Comparison of ENCODE assay signal across 8 cellular contexts in the genomic region with DNA sequence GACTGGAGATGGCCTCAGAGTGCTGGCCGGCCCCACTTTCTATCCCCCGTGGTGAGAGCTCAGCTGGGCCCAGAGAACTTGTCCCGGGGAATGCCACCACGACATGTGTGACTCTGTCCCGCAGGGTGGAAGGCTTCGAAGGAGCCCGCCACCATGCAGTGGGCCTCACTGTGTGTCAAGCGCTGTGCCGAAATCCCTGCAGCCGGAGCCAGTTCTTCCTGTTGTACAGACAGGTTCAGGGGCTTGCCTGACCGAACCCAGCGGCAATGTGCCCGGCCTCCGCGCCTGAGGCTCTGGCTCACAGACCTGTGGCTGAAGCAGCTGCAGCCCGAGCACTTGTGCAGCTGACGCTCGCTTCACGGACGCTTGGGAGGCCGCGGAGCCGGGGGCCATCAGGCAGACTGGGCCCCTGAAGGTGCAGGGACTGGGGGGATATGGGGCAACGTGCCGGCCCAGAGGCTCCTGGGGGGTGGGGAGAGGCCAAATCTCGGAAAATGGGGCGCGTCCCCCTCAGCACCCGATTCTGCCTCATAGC. TPM values are rescaled to one million over a fixed set of nuclear protein-coding genes. Genes with fewer than 3 reads are reported as not detected.
DNase-seq lines count a peak whose midpoint lies in the region; ATAC-seq and TF ChIP-seq lines count a peak whose summit lies in the region.

No MANE protein-coding gene starts in this region.

- no peak overlapping the region for H3K27ac Mint-ChIP-seq in activated naive CD4-positive, alpha-beta T cell treated with anti-CD3 and anti-CD28 coated beads, Interleukin-2, amount 50 U/mL, for 24 hours

- no peaks in the 10 kb centered on the region for H3K27me3 ChIP-seq in rectal smooth muscle tissue (ENCODE audit: control insufficient read depth, insufficient read depth, low read length)

- H3K4me3 ChIP-seq in GM12875 (ENCODE audit: low read depth, low read length) (peak overlapping the region; percentile 80), rectal smooth muscle tissue (ENCODE audit: low read length) (peak overlapping the region; percentile 93)

- no peak overlapping the region for H3K9ac ChIP-seq in rectal smooth muscle tissue (ENCODE audit: low read length)

- DNase-seq in MV-4-11 (lab: John Stamatoyannopoulos, UW) (peak; percentile 5), left ventricle myocardium superior (peak; percentile 62), NCI-H226 (no peak)

- ATAC-seq in left ventricle myocardium superior (peak; percentile 55), GM21723 (IDR thresholded peaks at IDR 0.05; ENCODE audit: unreplicated experiment) (no peak), GM18505 (IDR thresholded peaks at IDR 0.05; ENCODE audit: unreplicated experiment) (no peak)

- H3K4me1 Mint-ChIP-seq in activated naive CD4-positive, alpha-beta T cell treated with anti-CD3 and anti-CD28 coated beads, Interleukin-2, amount 50 U/mL, for 24 hours, result peaks cover 30% of the 10 kb centered on the region

- H3K36me3 Mint-ChIP-seq in activated naive CD4-positive, alpha-beta T cell treated with anti-CD3 and anti-CD28 coated beads, Interleukin-2, amount 50 U/mL, for 24 hours, result no peaks in the 10 kb centered on the region

- TF ChIP-seq CTCF in GM12875 (IDR thresholded peaks at IDR 0.05; ENCODE audit: borderline replicate concordance, insufficient read depth, low read depth, low read length), result no peak

- peak overlapping the region; percentile 86 for H3K4me3 Mint-ChIP-seq in activated naive CD4-positive, alpha-beta T cell treated with anti-CD3 and anti-CD28 coated beads, Interleukin-2, amount 50 U/mL, for 24 hours

- H3K4me1 ChIP-seq in rectal smooth muscle tissue (ENCODE audit: control insufficient read depth, insufficient read depth, low read length), result peaks cover 4% of the 10 kb centered on the region

- H3K27me3 Mint-ChIP-seq in activated naive CD4-positive, alpha-beta T cell treated with anti-CD3 and anti-CD28 coated beads, Interleukin-2, amount 50 U/mL, for 24 hours, result no peaks in the 10 kb centered on the region

- H3K36me3 ChIP-seq in rectal smooth muscle tissue (ENCODE audit: control insufficient read depth, insufficient read depth, low read length), result peaks cover 2% of the 10 kb centered on the region

- intact Hi-C loops in left ventricle myocardium superior (cut with micrococcal nuclease), result no loop called here

- peak overlapping the region; percentile 61 for H3K27ac ChIP-seq in rectal smooth muscle tissue (ENCODE audit: low read depth, low read length)

- no peak for TF ChIP-seq POLR2A in GM18505 (IDR thresholded peaks at IDR 0.05; ENCODE audit: borderline replicate concordance, extremely low read depth, insufficient read depth, insufficient read length)

- no peaks in the 10 kb centered on the region for H3K9me3 Mint-ChIP-seq in activated naive CD4-positive, alpha-beta T cell treated with anti-CD3 and anti-CD28 coated beads, Interleukin-2, amount 50 U/mL, for 24 hours

RNA-seq across cellular contexts. Expression of a gene that starts 0.7 kb away (rescaled TPM):
- 18.5 TPM for total RNA-seq in left ventricle myocardium superior

RNA-seq across cellular contexts. Expression of a gene that starts 30.6 kb away (rescaled TPM):
- 13.1 TPM for total RNA-seq in left ventricle myocardium superior
